Comparison of ENCODE assay signal across 8 cellular contexts in genomic region chr19:30669329-30670010, GRCh38.
A peak's percentile ranks its signal among the peaks of the same experiment; 100 is the strongest.
DNase-seq lines count a peak whose midpoint lies in the region; ATAC-seq and TF ChIP-seq lines count a peak whose summit lies in the region.

No MANE protein-coding gene starts in this region.

- H3K9me3 ChIP-seq in PC-9 (ENCODE audit: insufficient read depth, low read depth) = no peaks in the 10 kb centered on the region

- H3K27me3 ChIP-seq in PC-9 (ENCODE audit: insufficient read depth, low read depth) = peaks cover 60% of the 10 kb centered on the region

- H3K4me3 ChIP-seq in AG09309 (ENCODE audit: control insufficient read depth, low read depth, low read length) = no peak overlapping the region
- H3K4me3 ChIP-seq in PC-9 = no peak overlapping the region

- DNase-seq in AG09309 (ENCODE audit: low read depth) (no peak), GM13976 (ENCODE audit: low spot score) (peak; percentile 64), PC-9 (peak in 1 of 2 experiments; percentile 28), left cardiac atrium (peak; percentile 70), retina (peak; percentile 90)
- peak; percentile 45 for DNase-seq in activated naive CD4-positive, alpha-beta T cell treated with anti-CD3 and anti-CD28 coated beads, Interleukin-2, amount 50 U/mL, for 16 hours

- H4K20me1 ChIP-seq in PC-9 (ENCODE audit: insufficient read depth) = no peaks in the 10 kb centered on the region; the same call in 1 of the 2 replicates

- TF ChIP-seq CTCF in AG09309 (IDR thresholded peaks at IDR 0.05; ENCODE audit: control insufficient read depth, insufficient read depth, low read depth, low read length, missing control alignments) = peak; percentile 91
- TF ChIP-seq CTCF in GM13976 (IDR thresholded peaks at IDR 0.05; ENCODE audit: borderline replicate concordance, control extremely low read depth, extremely low read depth, insufficient read depth, missing control alignments) = peak; percentile 68
- TF ChIP-seq CTCF in PC-9 (conservative IDR thresholded peaks at IDR 0.05) = peak; percentile 81

- intact Hi-C loops in PC-9 (cut with micrococcal nuclease; ENCODE audit: unreplicated experiment) = loop anchor here (5.0 to 10.0 kb wide), 3 partner anchors 935 to 1903 kb away; no protein-coding TSS in a partner anchor
- intact Hi-C loops in left cardiac atrium (cut with DNase I) = loop anchor here in 1 of 2 donors (5.0 to 10.0 kb wide), 2 partner anchors 1553 to 1675 kb away; partner anchors contain the start of gene ZNF507

- no peaks in the 10 kb centered on the region for H3K4me1 ChIP-seq in PC-9 (replicated peaks; ENCODE audit: insufficient read depth)

- no peak overlapping the region for H3K4me2 ChIP-seq in PC-9

- CTCF ChIA-PET in PC-9 (lab: Charles Lee) = no interaction called here

- H3K36me3 ChIP-seq in PC-9 (ENCODE audit: low read depth) = no peaks in the 10 kb centered on the region

- in situ Hi-C loops in GM13976 (cut with MboI; ENCODE audit: low sequenced_read_pairs, unreplicated experiment) = loop anchor here (25.0 kb wide), 2 partner anchors 807 to 907 kb away; no protein-coding TSS in a partner anchor

- POLR2A ChIA-PET in PC-9 (lab: Charles Lee; ENCODE audit: unreplicated experiment) = no interaction called here

- no peaks in the 10 kb centered on the region for H3F3A ChIP-seq in PC-9 (ENCODE audit: insufficient read depth, low read depth)

- H3K27ac ChIP-seq in PC-9 = no peak overlapping the region

- BruUV-seq in PC-9 (replicated peaks; lab: Mats Ljungman, UMichigan) = no TSS peak

- no peaks in the 10 kb centered on the region for H3K79me2 ChIP-seq in PC-9 (ENCODE audit: low read depth)

- ATAC-seq in left cardiac atrium (peak in 1 of 2 donors; percentile 52), GM18909 (IDR thresholded peaks at IDR 0.05; ENCODE audit: poor library complexity, unreplicated experiment) (no peak), HG03139 (IDR thresholded peaks at IDR 0.05; ENCODE audit: unreplicated experiment) (no peak)

- H3K9me2 ChIP-seq in PC-9 (ENCODE audit: insufficient read depth) = no peaks in the 10 kb centered on the region

- H2AFZ ChIP-seq in PC-9 = no peak overlapping the region
